Comparison of ENCODE assay signal across 15 cellular contexts in the genomic region with DNA sequence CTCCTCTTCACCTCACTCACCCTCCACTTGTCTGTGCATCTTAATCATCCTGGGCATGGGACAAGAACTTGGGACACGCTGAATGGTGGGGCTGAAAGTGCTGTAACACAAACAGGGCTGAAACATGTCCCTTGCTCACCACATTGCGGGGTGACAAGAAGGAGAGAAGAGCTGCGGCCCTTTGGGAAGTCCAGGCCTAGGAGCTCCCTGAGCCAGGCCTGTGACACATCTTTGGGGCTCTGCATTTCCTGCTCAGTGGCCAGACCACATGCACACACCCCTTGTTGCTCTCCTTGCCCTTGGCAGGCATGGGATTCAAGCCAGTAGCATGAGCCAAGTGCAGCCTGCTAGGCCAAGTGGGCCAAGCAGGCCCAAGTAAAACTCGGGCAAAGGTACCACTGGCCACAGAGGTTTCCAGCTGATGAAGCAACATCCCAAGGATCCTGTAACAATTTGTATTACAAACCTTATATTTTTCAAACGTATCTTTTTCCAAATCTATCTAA.
DNase-seq lines count a peak whose midpoint lies in the region; ATAC-seq lines count a peak whose summit lies in the region.
"Had no signal": no experiment of that assay in that cellular context is flagged by ENCODE, and none has a peak within 500 bp of the region (broad histone marks: within the 10 kb centered on the region; RNA-seq: fewer than 3 reads in every experiment).

No MANE protein-coding gene starts in this region.

- H3K18ac ChIP-seq in neuronal stem cell (ENCODE audit: low read length): no peak overlapping the region

- H4K8ac ChIP-seq in neuronal stem cell (ENCODE audit: low read depth, low read length): no peak overlapping the region

- DNase-seq in stimulated activated naive CD8-positive, alpha-beta T cell treated with anti-CD3 and anti-CD28 coated beads, Interleukin-15, amount 100 ng/mL, for 72 hours: no peak
- no peak for DNase-seq in stimulated activated naive CD8-positive, alpha-beta T cell treated with anti-CD3 and anti-CD28 coated beads, Interleukin-15, Interleukin-2, amounts not matched to agents 100 U/mL and 50 U/mL, for 24 hours
- no peak for DNase-seq in adipocyte (ENCODE audit: low read depth)
- no peak for DNase-seq in neuronal stem cell (ENCODE audit: low spot score)
- DNase-seq: ACHN; CD4-positive, CD25-positive, alpha-beta regulatory T cell; DMS 273 treated with DMSO at 0.1 percent for 48 hours had no signal

- 100% methylated on average over 1 of the region's 5 CpGs; no CpG with 5 or more reads in 1 of the 2 donors for WGBS in neuronal stem cell (ENCODE audit: extremely low coverage in 2 of 2, insufficient read length in 2 of 2, insufficient replicate concordance in 1 of 2), 2 donors

- H3K27ac Mint-ChIP-seq in stimulated activated naive CD8-positive, alpha-beta T cell treated with anti-CD3 and anti-CD28 coated beads, Interleukin-15, amount 100 ng/mL, for 72 hours: no peak overlapping the region
- H3K27ac Mint-ChIP-seq in stimulated activated memory B cell treated with anti-CD40 and anti-IgM and Interleukin-4, amounts not matched to agents 10 μg/mL and 1 μg/mL and 100 μg/mL, for 72 hours: no peak overlapping the region
- H3K27ac Mint-ChIP-seq: CD4-positive, CD25-positive, alpha-beta regulatory T cell; IgD-negative memory B cell had no signal

- no peak overlapping the region for H2AK5ac ChIP-seq in neuronal stem cell (ENCODE audit: low read depth, low read length)

- no peak overlapping the region for H4K91ac ChIP-seq in neuronal stem cell (ENCODE audit: low read depth, low read length, poor library complexity)

- no peak overlapping the region for H3K4me3 Mint-ChIP-seq in stimulated activated naive CD8-positive, alpha-beta T cell treated with anti-CD3 and anti-CD28 coated beads, Interleukin-15, amount 100 ng/mL, for 72 hours
- no peak overlapping the region for H3K4me3 Mint-ChIP-seq in stimulated activated memory B cell treated with anti-CD40 and anti-IgM and Interleukin-4, amounts not matched to agents 10 μg/mL and 1 μg/mL and 100 μg/mL, for 72 hours
- H3K4me3 Mint-ChIP-seq: CD4-positive, CD25-positive, alpha-beta regulatory T cell; IgD-negative memory B cell had no signal

- H3K9ac ChIP-seq in adipocyte (ENCODE audit: low read length): peak overlapping the region; percentile 53
- H3K9ac ChIP-seq in neuronal stem cell (ENCODE audit: low read depth, low read length, poor library complexity): no peak overlapping the region
- H3K9ac ChIP-seq: BLaER1 treated with 17β-estradiol and CSF1 and Interleukin-3, amounts not matched to agents 10 nM and 100 nM had no signal

- H2AFZ ChIP-seq in neuronal stem cell (ENCODE audit: low read length): peak overlapping the region; percentile 32

- no peak overlapping the region for H3K23ac ChIP-seq in neuronal stem cell (ENCODE audit: low read depth, low read length, poor library complexity)

- peak; percentile 9 for ATAC-seq in stimulated activated naive CD8-positive, alpha-beta T cell treated with anti-CD3 and anti-CD28 coated beads, Interleukin-15, amount 100 ng/mL, for 72 hours
- ATAC-seq in stimulated activated naive CD8-positive, alpha-beta T cell treated with anti-CD3 and anti-CD28 coated beads, Interleukin-15, Interleukin-2, amounts not matched to agents 100 U/mL and 50 U/mL, for 24 hours: no peak
- ATAC-seq in stimulated activated memory B cell treated with anti-CD40 and anti-IgM and Interleukin-4, amounts not matched to agents 10 μg/mL and 1 μg/mL and 100 μg/mL, for 72 hours: peak; percentile 20
- no peak for ATAC-seq in HG03135 (IDR thresholded peaks at IDR 0.05; ENCODE audit: unreplicated experiment)
- no peak for ATAC-seq in esophagus mucosa
- ATAC-seq in GM18519 (IDR thresholded peaks at IDR 0.05; ENCODE audit: low FRiP score, unreplicated experiment): no peak
- ATAC-seq: GM12878, HCT116 had no signal

- no peak overlapping the region for H2BK5ac ChIP-seq in neuronal stem cell (ENCODE audit: low read length)

- peaks cover 6 to 7% of the 10 kb centered on the region in 2 donors for H3K9me3 Mint-ChIP-seq in stimulated activated naive CD8-positive, alpha-beta T cell treated with anti-CD3 and anti-CD28 coated beads, Interleukin-15, amount 100 ng/mL, for 72 hours
- H3K9me3 Mint-ChIP-seq in stimulated activated memory B cell treated with anti-CD40 and anti-IgM and Interleukin-4, amounts not matched to agents 10 μg/mL and 1 μg/mL and 100 μg/mL, for 72 hours: peaks cover 4% of the 10 kb centered on the region

- no peaks in the 10 kb centered on the region for H3K4me1 Mint-ChIP-seq in stimulated activated naive CD8-positive, alpha-beta T cell treated with anti-CD3 and anti-CD28 coated beads, Interleukin-15, amount 100 ng/mL, for 72 hours
- no peaks in the 10 kb centered on the region for H3K4me1 Mint-ChIP-seq in stimulated activated memory B cell treated with anti-CD40 and anti-IgM and Interleukin-4, amounts not matched to agents 10 μg/mL and 1 μg/mL and 100 μg/mL, for 72 hours
- H3K4me1 Mint-ChIP-seq: CD4-positive, CD25-positive, alpha-beta regulatory T cell; IgD-negative memory B cell had no signal

- no peak overlapping the region for H2BK120ac ChIP-seq in neuronal stem cell (ENCODE audit: low read depth, low read length)

- no peaks in the 10 kb centered on the region for H3K36me3 ChIP-seq in adipocyte (ENCODE audit: control insufficient read depth, insufficient read depth, low read length, severe bottlenecking)
- no peaks in the 10 kb centered on the region for H3K36me3 ChIP-seq in neuronal stem cell (replicated peaks in 1 of 2; ENCODE audit: control insufficient read depth in 2 of 2, insufficient read depth in 2 of 2, low read length in 2 of 2)
- H3K36me3 ChIP-seq: BLaER1 treated with 17β-estradiol and CSF1 and Interleukin-3, amounts not matched to agents 10 nM and 100 nM had no signal

- H3K27me3 ChIP-seq in adipocyte (replicated peaks; ENCODE audit: control insufficient read depth, insufficient read depth, low read length) (no peaks in the 10 kb centered on the region), neuronal stem cell (ENCODE audit: control insufficient read depth in 3 of 3, insufficient read depth in 3 of 3, low read depth in 1 of 3, low read length in 3 of 3) (no peaks in the 10 kb centered on the region)
- H3K27me3 ChIP-seq: BLaER1 treated with 17β-estradiol and CSF1 and Interleukin-3, amounts not matched to agents 10 nM and 100 nM had no signal

- H3K4me3 ChIP-seq in adipocyte (ENCODE audit: low read length) (no peak overlapping the region), neuronal stem cell (ENCODE audit: low read length in 2 of 2) (no peak overlapping the region)
- H3K4me3 ChIP-seq: BLaER1 treated with 17β-estradiol and CSF1 and Interleukin-3, amounts not matched to agents 10 nM and 100 nM; GM12878 had no signal

- H3K27ac ChIP-seq in neuronal stem cell (replicated peaks; ENCODE audit: low read length): no peak overlapping the region
- H3K27ac ChIP-seq: BLaER1 treated with 17β-estradiol and CSF1 and Interleukin-3, amounts not matched to agents 10 nM and 100 nM had no signal

- H2BK12ac ChIP-seq in neuronal stem cell (ENCODE audit: low read length): no peak overlapping the region

- no peaks in the 10 kb centered on the region for H3K79me1 ChIP-seq in neuronal stem cell (ENCODE audit: low read depth, low read length)

- no peak overlapping the region for H2BK15ac ChIP-seq in neuronal stem cell (ENCODE audit: low read length)

- no peak overlapping the region for H3K14ac ChIP-seq in neuronal stem cell (ENCODE audit: low read length)

- H3K9me3 ChIP-seq in adipocyte (ENCODE audit: control insufficient read depth, low read length): no peaks in the 10 kb centered on the region
- H3K9me3 ChIP-seq in neuronal stem cell (replicated peaks in 1 of 2; ENCODE audit: control insufficient read depth in 2 of 2, insufficient read depth in 1 of 2, low read depth in 1 of 2, low read length in 2 of 2): peaks cover 0 to 5% of the 10 kb centered on the region in 2 donors
- H3K9me3 ChIP-seq: BLaER1 treated with 17β-estradiol and CSF1 and Interleukin-3, amounts not matched to agents 10 nM and 100 nM had no signal

- no peaks in the 10 kb centered on the region for H3K27me3 Mint-ChIP-seq in stimulated activated naive CD8-positive, alpha-beta T cell treated with anti-CD3 and anti-CD28 coated beads, Interleukin-15, amount 100 ng/mL, for 72 hours
- H3K27me3 Mint-ChIP-seq in stimulated activated memory B cell treated with anti-CD40 and anti-IgM and Interleukin-4, amounts not matched to agents 10 μg/mL and 1 μg/mL and 100 μg/mL, for 72 hours: no peaks in the 10 kb centered on the region
- H3K27me3 Mint-ChIP-seq: CD4-positive, CD25-positive, alpha-beta regulatory T cell; IgD-negative memory B cell had no signal

- H3K4me2 ChIP-seq in neuronal stem cell (ENCODE audit: insufficient read depth, low read length, poor library complexity, severe bottlenecking): no peak overlapping the region
- H3K4me2 ChIP-seq: BLaER1 treated with 17β-estradiol and CSF1 and Interleukin-3, amounts not matched to agents 10 nM and 100 nM had no signal

- H3K36me3 Mint-ChIP-seq in stimulated activated memory B cell treated with anti-CD40 and anti-IgM and Interleukin-4, amounts not matched to agents 10 μg/mL and 1 μg/mL and 100 μg/mL, for 72 hours: no peaks in the 10 kb centered on the region
- H3K36me3 Mint-ChIP-seq: CD4-positive, CD25-positive, alpha-beta regulatory T cell; IgD-negative memory B cell had no signal

- no peak overlapping the region for H3K4ac ChIP-seq in neuronal stem cell (ENCODE audit: low read length)

- H3K4me1 ChIP-seq in adipocyte (ENCODE audit: control insufficient read depth, insufficient read depth, low read length) (peaks cover 12% of the 10 kb centered on the region), neuronal stem cell (ENCODE audit: control insufficient read depth in 2 of 2, insufficient read depth in 1 of 2, low read depth in 1 of 2, low read length in 2 of 2) (no peaks in the 10 kb centered on the region)
- H3K4me1 ChIP-seq: BLaER1 treated with 17β-estradiol and CSF1 and Interleukin-3, amounts not matched to agents 10 nM and 100 nM had no signal

Comparison
In these comparisons a context has a peak if more than half of its experiments do, and no peak if none do; other contexts are left out.
1. ATAC-seq: peak in stimulated activated naive CD8-positive, alpha-beta T cell treated with anti-CD3 and anti-CD28 coated beads, Interleukin-15, amount 100 ng/mL, for 72 hours (single experiment) and stimulated activated memory B cell treated with anti-CD40 and anti-IgM and Interleukin-4, amounts not matched to agents 10 μg/mL and 1 μg/mL and 100 μg/mL, for 72 hours (single experiment); none in stimulated activated naive CD8-positive, alpha-beta T cell treated with anti-CD3 and anti-CD28 coated beads, Interleukin-15, Interleukin-2, amounts not matched to agents 100 U/mL and 50 U/mL, for 24 hours (single experiment), HG03135 (single experiment), esophagus mucosa (single experiment) and GM18519 (single experiment).